In the genomic region with DNA sequence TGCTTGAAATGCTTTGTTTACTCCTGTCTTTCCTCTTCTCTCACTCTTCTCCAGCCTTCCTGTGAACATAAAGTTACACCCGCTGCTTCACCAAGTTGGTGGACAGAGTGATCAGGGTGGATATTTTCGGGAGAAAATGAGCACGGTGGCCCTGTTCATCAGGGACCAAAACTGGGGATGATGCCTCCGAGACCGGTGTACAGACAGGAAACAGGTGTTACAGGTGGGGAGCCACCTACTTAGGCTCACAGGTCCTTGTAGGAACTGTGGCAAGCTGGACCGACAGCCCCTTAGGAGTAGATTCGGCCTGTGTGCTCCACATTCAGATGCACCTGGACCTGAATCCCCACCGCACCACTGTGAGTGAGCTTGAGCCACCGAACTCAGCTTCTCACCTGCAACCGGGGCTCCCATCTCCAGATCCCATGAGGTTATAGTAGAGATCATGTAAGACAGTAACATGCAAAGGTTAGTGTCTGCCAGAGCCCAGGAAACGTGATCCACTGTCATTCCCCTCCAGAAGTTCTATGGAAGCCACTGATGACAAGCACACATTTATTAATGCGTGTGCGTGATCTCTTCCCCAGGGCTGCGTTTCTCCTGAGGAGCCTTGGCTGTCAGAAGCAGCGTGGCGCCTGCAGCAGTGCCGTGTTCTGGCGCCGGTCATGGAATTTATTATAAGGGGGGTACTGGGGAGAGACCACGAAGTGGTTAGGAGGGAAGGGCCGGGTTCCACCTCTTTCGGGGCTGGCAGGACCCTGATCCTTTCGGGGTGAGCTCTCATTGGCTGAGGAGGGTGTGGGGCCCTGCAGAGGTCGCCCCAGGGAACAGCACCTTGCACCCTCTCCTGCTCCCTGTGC, we compare ENCODE assay signal across 1 cellular context.
TF ChIP-seq lines count a peak whose summit lies in the region.

No MANE protein-coding gene starts in this region.

TF ChIP-seq in HepG2, 621 proteins besides CTCF, POLR2A, EP300 and RAD21 (continued from another document):
- TF ChIP-seq SRF (IDR thresholded peaks at IDR 0.05; ENCODE audit: low read depth, low read length): no peak
TF ChIP-seq in HepG2: peak in this region for 1.
